Comparison of ENCODE assay signal across 1 cellular context in genomic region chr1:94209982-94210381, GRCh38.
TF ChIP-seq lines count a peak whose summit lies in the region.

No MANE protein-coding gene starts in this region.

TF ChIP-seq in HepG2, 621 proteins besides CTCF, POLR2A, EP300 and RAD21:
- TF ChIP-seq ZFP1 (CRISPR knock-in tag; IDR thresholded peaks at IDR 0.05) (peak; percentile 96; the same call in 1 of the 2 replicates), SMARCC2 (IDR thresholded peaks at IDR 0.05) (no peak), ZNF557 (CRISPR knock-in tag; IDR thresholded peaks at IDR 0.05) (no peak), ATF3 (CRISPR knock-in tag; IDR thresholded peaks at IDR 0.05) (no peak), ZNF850 (CRISPR knock-in tag; conservative IDR thresholded peaks at IDR 0.05) (no peak)
